In genomic region chrX:4550018-4550417, GRCh38 we compare ENCODE assay signal across 1 cellular context.
TF ChIP-seq lines count a peak whose summit lies in the region.

No MANE protein-coding gene starts in this region.

TF ChIP-seq in GM23338, 12 proteins besides CTCF, POLR2A, EP300 and RAD21 (continued from another document):
- TF ChIP-seq, protein P1, sequence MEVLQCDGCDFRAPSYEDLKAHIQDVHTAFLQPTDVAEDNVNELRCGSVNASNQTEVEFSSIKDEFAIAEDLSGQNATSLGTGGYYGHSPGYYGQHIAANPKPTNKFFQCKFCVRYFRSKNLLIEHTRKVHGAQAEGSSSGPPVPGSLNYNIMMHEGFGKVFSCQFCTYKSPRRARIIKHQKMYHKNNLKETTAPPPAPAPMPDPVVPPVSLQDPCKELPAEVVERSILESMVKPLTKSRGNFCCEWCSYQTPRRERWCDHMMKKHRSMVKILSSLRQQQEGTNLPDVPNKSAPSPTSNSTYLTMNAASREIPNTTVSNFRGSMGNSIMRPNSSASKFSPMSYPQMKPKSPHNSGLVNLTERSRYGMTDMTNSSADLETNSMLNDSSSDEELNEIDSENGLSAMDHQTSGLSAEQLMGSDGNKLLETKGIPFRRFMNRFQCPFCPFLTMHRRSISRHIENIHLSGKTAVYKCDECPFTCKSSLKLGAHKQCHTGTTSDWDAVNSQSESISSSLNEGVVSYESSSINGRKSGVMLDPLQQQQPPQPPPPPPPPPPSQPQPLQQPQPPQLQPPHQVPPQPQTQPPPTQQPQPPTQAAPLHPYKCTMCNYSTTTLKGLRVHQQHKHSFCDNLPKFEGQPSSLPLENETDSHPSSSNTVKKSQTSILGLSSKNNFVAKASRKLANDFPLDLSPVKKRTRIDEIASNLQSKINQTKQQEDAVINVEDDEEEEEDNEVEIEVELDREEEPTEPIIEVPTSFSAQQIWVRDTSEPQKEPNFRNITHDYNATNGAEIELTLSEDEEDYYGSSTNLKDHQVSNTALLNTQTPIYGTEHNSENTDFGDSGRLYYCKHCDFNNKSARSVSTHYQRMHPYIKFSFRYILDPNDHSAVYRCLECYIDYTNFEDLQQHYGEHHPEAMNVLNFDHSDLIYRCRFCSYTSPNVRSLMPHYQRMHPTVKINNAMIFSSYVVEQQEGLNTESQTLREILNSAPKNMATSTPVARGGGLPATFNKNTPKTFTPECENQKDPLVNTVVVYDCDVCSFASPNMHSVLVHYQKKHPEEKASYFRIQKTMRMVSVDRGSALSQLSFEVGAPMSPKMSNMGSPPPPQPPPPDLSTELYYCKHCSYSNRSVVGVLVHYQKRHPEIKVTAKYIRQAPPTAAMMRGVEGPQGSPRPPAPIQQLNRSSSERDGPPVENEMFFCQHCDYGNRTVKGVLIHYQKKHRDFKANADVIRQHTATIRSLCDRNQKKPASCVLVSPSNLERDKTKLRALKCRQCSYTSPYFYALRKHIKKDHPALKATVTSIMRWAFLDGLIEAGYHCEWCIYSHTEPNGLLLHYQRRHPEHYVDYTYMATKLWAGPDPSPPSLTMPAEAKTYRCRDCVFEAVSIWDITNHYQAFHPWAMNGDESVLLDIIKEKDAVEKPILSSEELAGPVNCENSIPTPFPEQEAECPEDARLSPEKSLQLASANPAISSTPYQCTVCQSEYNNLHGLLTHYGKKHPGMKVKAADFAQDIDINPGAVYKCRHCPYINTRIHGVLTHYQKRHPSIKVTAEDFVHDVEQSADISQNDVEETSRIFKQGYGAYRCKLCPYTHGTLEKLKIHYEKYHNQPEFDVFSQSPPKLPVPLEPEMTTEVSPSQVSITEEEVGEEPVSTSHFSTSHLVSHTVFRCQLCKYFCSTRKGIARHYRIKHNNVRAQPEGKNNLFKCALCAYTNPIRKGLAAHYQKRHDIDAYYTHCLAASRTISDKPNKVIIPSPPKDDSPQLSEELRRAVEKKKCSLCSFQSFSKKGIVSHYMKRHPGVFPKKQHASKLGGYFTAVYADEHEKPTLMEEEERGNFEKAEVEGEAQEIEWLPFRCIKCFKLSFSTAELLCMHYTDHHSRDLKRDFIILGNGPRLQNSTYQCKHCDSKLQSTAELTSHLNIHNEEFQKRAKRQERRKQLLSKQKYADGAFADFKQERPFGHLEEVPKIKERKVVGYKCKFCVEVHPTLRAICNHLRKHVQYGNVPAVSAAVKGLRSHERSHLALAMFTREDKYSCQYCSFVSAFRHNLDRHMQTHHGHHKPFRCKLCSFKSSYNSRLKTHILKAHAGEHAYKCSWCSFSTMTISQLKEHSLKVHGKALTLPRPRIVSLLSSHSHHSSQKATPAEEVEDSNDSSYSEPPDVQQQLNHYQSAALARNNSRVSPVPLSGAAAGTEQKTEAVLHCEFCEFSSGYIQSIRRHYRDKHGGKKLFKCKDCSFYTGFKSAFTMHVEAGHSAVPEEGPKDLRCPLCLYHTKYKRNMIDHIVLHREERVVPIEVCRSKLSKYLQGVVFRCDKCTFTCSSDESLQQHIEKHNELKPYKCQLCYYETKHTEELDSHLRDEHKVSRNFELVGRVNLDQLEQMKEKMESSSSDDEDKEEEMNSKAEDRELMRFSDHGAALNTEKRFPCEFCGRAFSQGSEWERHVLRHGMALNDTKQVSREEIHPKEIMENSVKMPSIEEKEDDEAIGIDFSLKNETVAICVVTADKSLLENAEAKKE (CRISPR knock-in tag; IDR thresholded peaks at IDR 0.05), result no peak
- TF ChIP-seq ZNF331 (CRISPR knock-in tag; IDR thresholded peaks at IDR 0.05; ENCODE audit: low read depth), result no peak
- TF ChIP-seq CREB1 (CRISPR knock-in tag; IDR thresholded peaks at IDR 0.05; ENCODE audit: low read depth), result no peak
- TF ChIP-seq NANOG (IDR thresholded peaks at IDR 0.05; ENCODE audit: borderline replicate concordance), result no peak
- TF ChIP-seq EZH2phosphoT487 (IDR thresholded peaks at IDR 0.05; ENCODE audit: unreplicated experiment), result no peak
